In genomic region chr16:4474192-4474961, GRCh38 we compare ENCODE assay signal across 8 cellular contexts. TPM values are rescaled to one million over a fixed set of nuclear protein-coding genes. Genes with fewer than 3 reads are reported as not detected.
DNase-seq lines count a peak whose midpoint lies in the region; TF ChIP-seq lines count a peak whose summit lies in the region.

TSS of gene NMRAL1 (minus strand) at chr16:4474625. CDS start at chr16:4474132, 493 bp downstream.

- H3K79me2 ChIP-seq in PC-9 (ENCODE audit: low read depth) = peaks cover 65% of the 10 kb centered on the region

- peak; percentile 38 to 69 for DNase-seq in NCI-H187 (lab: John Stamatoyannopoulos, UW)
- no peak for DNase-seq in NCI-H187 treated with DMSO at 0.1 percent for 48 hours (lab: John Stamatoyannopoulos, UW)
- peak; percentile 81 for DNase-seq in HT-29 (ENCODE audit: low spot score)
- DNase-seq in PC-9 = peak; percentile 92 to 97
- DNase-seq in activated T-cell treated with anti-CD3 and anti-CD28 coated beads, Interleukin-2, amount 50 U/mL, for 24 hours = peak; percentile 90
- DNase-seq in stimulated activated CD8-positive, alpha-beta memory T cell treated with anti-CD3 and anti-CD28 coated beads, Interleukin-4, amount 100 ng/mL, for 48 hours = peak; percentile 94

- H4K20me1 ChIP-seq in PC-9 (ENCODE audit: insufficient read depth) = no peaks in the 10 kb centered on the region; the same call in 1 of the 2 replicates

- H3K27ac ChIP-seq in PC-9 (peak within 1 kb of the TSS; percentile 71), esophagus (ENCODE audit: low read depth in 2 of 2, low read length in 1 of 2) (peak within 1 kb of the TSS; percentile 76 to 77)

- POLR2A ChIA-PET in PC-9 (lab: Charles Lee; ENCODE audit: unreplicated experiment) = interaction anchor here (0.6 kb wide), 1 partner anchor 139 kb away, joined by 5 read pairs; no protein-coding TSS in a partner anchor

- peak within 1 kb of the TSS; percentile 92 for H3K27ac Mint-ChIP-seq in activated T-cell treated with anti-CD3 and anti-CD28 coated beads, Interleukin-2, amount 50 U/mL, for 24 hours

- H3K9me2 ChIP-seq in PC-9 (ENCODE audit: insufficient read depth) = no peaks in the 10 kb centered on the region

- H3K4me3 ChIP-seq in PC-9 = peak within 1 kb of the TSS; percentile 96
- peak within 1 kb of the TSS; percentile 70 to 83 for H3K4me3 ChIP-seq in esophagus (ENCODE audit: low read depth in 1 of 2, low read length in 2 of 2)
- H3K4me3 ChIP-seq in mucosa of stomach (ENCODE audit: low read length) = peak within 1 kb of the TSS; percentile 46

- H3K36me3 Mint-ChIP-seq in activated T-cell treated with anti-CD3 and anti-CD28 coated beads, Interleukin-2, amount 50 U/mL, for 24 hours (ENCODE audit: low read depth) = peaks cover 39% of the 10 kb centered on the region

- H3K4me2 ChIP-seq in PC-9 = peak within 1 kb of the TSS; percentile 91

- H3K9me3 ChIP-seq in PC-9 (ENCODE audit: insufficient read depth, low read depth) (no peaks in the 10 kb centered on the region), esophagus (ENCODE audit: control insufficient read depth in 2 of 2, insufficient read depth in 1 of 2, low read depth in 1 of 2, low read length in 1 of 2) (no peaks in the 10 kb centered on the region), mucosa of stomach (ENCODE audit: control insufficient read depth, low read length) (no peaks in the 10 kb centered on the region)

- BruUV-seq in PC-9 (replicated peaks; lab: Mats Ljungman, UMichigan) = no TSS peak

- H3K27me3 Mint-ChIP-seq in activated T-cell treated with anti-CD3 and anti-CD28 coated beads, Interleukin-2, amount 50 U/mL, for 24 hours = no peaks in the 10 kb centered on the region

- no peak for TF ChIP-seq CTCF in PC-9 (conservative IDR thresholded peaks at IDR 0.05)

- H3K36me3 ChIP-seq in PC-9 (ENCODE audit: low read depth) = no peaks in the 10 kb centered on the region
- no peaks in the 10 kb centered on the region for H3K36me3 ChIP-seq in esophagus (ENCODE audit: control insufficient read depth in 2 of 2, insufficient read depth in 2 of 2, low read length in 1 of 2)
- no peaks in the 10 kb centered on the region for H3K36me3 ChIP-seq in mucosa of stomach (ENCODE audit: control insufficient read depth, insufficient read depth, low read length)

- H3F3A ChIP-seq in PC-9 (ENCODE audit: insufficient read depth, low read depth) = peaks cover 45% of the 10 kb centered on the region; the same call in 1 of the 2 replicates

- H3K9me3 Mint-ChIP-seq in activated T-cell treated with anti-CD3 and anti-CD28 coated beads, Interleukin-2, amount 50 U/mL, for 24 hours = peaks cover 2% of the 10 kb centered on the region

- CTCF ChIA-PET in PC-9 (lab: Charles Lee) = no interaction called here

- intact Hi-C loops in PC-9 (cut with micrococcal nuclease; ENCODE audit: unreplicated experiment) = no loop called here

- peak within 1 kb of the TSS; percentile 83 for H2AFZ ChIP-seq in PC-9

- H3K4me1 ChIP-seq in PC-9 (replicated peaks; ENCODE audit: insufficient read depth) (peaks cover 27% of the 10 kb centered on the region), esophagus (ENCODE audit: control insufficient read depth in 2 of 2, insufficient read depth in 2 of 2, low read length in 1 of 2) (peaks cover 0 to 8% of the 10 kb centered on the region in 2 donors), mucosa of stomach (ENCODE audit: control insufficient read depth, insufficient read depth, low read length) (peaks cover 13% of the 10 kb centered on the region)

- 2% methylated on average over 52 to 60 of the region's 60 CpGs for WGBS in esophagus, 2 donors

- peaks cover 48% of the 10 kb centered on the region for H3K4me1 Mint-ChIP-seq in activated T-cell treated with anti-CD3 and anti-CD28 coated beads, Interleukin-2, amount 50 U/mL, for 24 hours (ENCODE audit: low read depth)

- H3K27me3 ChIP-seq in PC-9 (ENCODE audit: insufficient read depth, low read depth) = no peaks in the 10 kb centered on the region
- H3K27me3 ChIP-seq in esophagus (ENCODE audit: control insufficient read depth in 1 of 2, insufficient read depth in 2 of 2, low read length in 2 of 2) = no peaks in the 10 kb centered on the region
- H3K27me3 ChIP-seq in mucosa of stomach (ENCODE audit: control insufficient read depth, insufficient read depth, low read length) = no peaks in the 10 kb centered on the region

- peak within 1 kb of the TSS; percentile 86 for H3K9ac ChIP-seq in mucosa of stomach (ENCODE audit: low read length)

- H3K4me3 Mint-ChIP-seq in activated T-cell treated with anti-CD3 and anti-CD28 coated beads, Interleukin-2, amount 50 U/mL, for 24 hours = peak within 1 kb of the TSS; percentile 91

RNA-seq across cellular contexts. Expression of gene NMRAL1, which starts in this region (rescaled TPM):
- total RNA-seq in HT-29 (2014; rRNA removed; shearing (Covaris generic)) = 81.3 and 109 TPM in 2 replicates
- 118 and 141 TPM in 2 replicates for total RNA-seq in PC-9 (2021)
- polyA plus RNA-seq in esophagus = 10 to 100 TPM; 39.8 to 40.7 TPM

Comparison
In these comparisons a context has a peak if more than half of its experiments do, and no peak if none do; other contexts are left out.
1. H3K4me3 ChIP-seq: peak in every context shown above with its lines; median percentile 96 in PC-9; 76 in esophagus; 46 in mucosa of stomach.